In genomic region chr3:16510620-16511319, GRCh38 we compare ENCODE assay signal across 9 cellular contexts. TPM values are rescaled to one million over a fixed set of nuclear protein-coding genes. Genes with fewer than 3 reads are reported as not detected.
DNase-seq lines count a peak whose midpoint lies in the region; ATAC-seq and TF ChIP-seq lines count a peak whose summit lies in the region.
"Had no signal": no experiment of that assay in that cellular context is flagged by ENCODE, and none has a peak within 500 bp of the region (broad histone marks: within the 10 kb centered on the region; RNA-seq: fewer than 3 reads in every experiment).

No MANE protein-coding gene starts in this region.

- no peaks in the 10 kb centered on the region for H3K27me3 Mint-ChIP-seq in activated T-cell treated with anti-CD3 and anti-CD28 coated beads, Interleukin-2, amount 50 U/mL, for 72 hours (ENCODE audit: low read depth)
- H3K27me3 Mint-ChIP-seq in endothelial cell (ENCODE audit: unreplicated experiment), result peaks cover 12% of the 10 kb centered on the region

- H3K9me3 Mint-ChIP-seq in activated T-cell treated with anti-CD3 and anti-CD28 coated beads, Interleukin-2, amount 50 U/mL, for 72 hours, result peaks cover 0 to 3% of the 10 kb centered on the region in 2 donors
- no peaks in the 10 kb centered on the region for H3K9me3 Mint-ChIP-seq in endothelial cell (ENCODE audit: unreplicated experiment)

- H3K4me3 ChIP-seq in suprapubic skin, result no peak overlapping the region

- peak overlapping the region; percentile 35 for H3K27ac Mint-ChIP-seq in activated T-cell treated with anti-CD3 and anti-CD28 coated beads, Interleukin-2, amount 50 U/mL, for 72 hours
- H3K27ac Mint-ChIP-seq in endothelial cell (ENCODE audit: unreplicated experiment), result no peak overlapping the region

- TF ChIP-seq EP300 in suprapubic skin (IDR thresholded peaks at IDR 0.05), result no peak

- TF ChIP-seq POLR2A in suprapubic skin (IDR thresholded peaks at IDR 0.05), result no peak

- TF ChIP-seq CTCF in endothelial cell (IDR thresholded peaks at IDR 0.05; ENCODE audit: unreplicated experiment), result no peak
- no peak for TF ChIP-seq CTCF in suprapubic skin (IDR thresholded peaks at IDR 0.05)

- peak overlapping the region; percentile 34 for H3K27ac ChIP-seq in suprapubic skin

- H3K36me3 Mint-ChIP-seq in activated T-cell treated with anti-CD3 and anti-CD28 coated beads, Interleukin-2, amount 50 U/mL, for 72 hours (ENCODE audit: insufficient read depth in 2 of 2), result peaks cover 15 to 19% of the 10 kb centered on the region in 2 donors
- H3K36me3 Mint-ChIP-seq in endothelial cell (ENCODE audit: low read depth, unreplicated experiment), result peaks cover 10% of the 10 kb centered on the region

- no peaks in the 10 kb centered on the region for H3K9me3 ChIP-seq in suprapubic skin

- peaks cover 34% of the 10 kb centered on the region for H3K4me1 ChIP-seq in suprapubic skin

- no peaks in the 10 kb centered on the region for H3K36me3 ChIP-seq in suprapubic skin

- H3K4me3 Mint-ChIP-seq in activated T-cell treated with anti-CD3 and anti-CD28 coated beads, Interleukin-2, amount 50 U/mL, for 72 hours, result peak overlapping the region; percentile 75 to 98
- peak overlapping the region; percentile 96 for H3K4me3 Mint-ChIP-seq in endothelial cell (ENCODE audit: unreplicated experiment)

- 92% methylated on average over 3 of the region's 3 CpGs for WGBS in suprapubic skin

- DNase-seq in activated T-cell treated with anti-CD3 and anti-CD28 coated beads, Interleukin-2, amount 50 U/mL, for 72 hours, result peak in 1 of 2 donors; percentile 51
- DNase-seq in activated T-cell treated with anti-CD3 and anti-CD28 coated beads, Interleukin-2, amount 50 U/mL, for 48 hours, result no peak
- DNase-seq in endothelial cell (ENCODE audit: low spot score), result no peak
- DNase-seq in suprapubic skin (ENCODE audit: low spot score in 2 of 2), result no peak
- no peak for DNase-seq in GF-D8 (lab: John Stamatoyannopoulos, UW)
- DNase-seq in NCI-H510A (lab: John Stamatoyannopoulos, UW), result no peak
- DNase-seq: glutamatergic neuron had no signal

- ATAC-seq in activated T-cell treated with anti-CD3 and anti-CD28 coated beads, Interleukin-2, amount 50 U/mL, for 72 hours (replicated peaks in 1 of 2), result peak; percentile 25 to 27
- ATAC-seq in HG03460 (IDR thresholded peaks at IDR 0.05; ENCODE audit: unreplicated experiment) (peak; percentile 11), GM21526 (IDR thresholded peaks at IDR 0.05; ENCODE audit: low FRiP score, unreplicated experiment) (no peak)

- peaks cover 74% of the 10 kb centered on the region for H3K4me1 Mint-ChIP-seq in activated T-cell treated with anti-CD3 and anti-CD28 coated beads, Interleukin-2, amount 50 U/mL, for 72 hours (ENCODE audit: low read depth)
- peaks cover 45% of the 10 kb centered on the region for H3K4me1 Mint-ChIP-seq in endothelial cell (ENCODE audit: unreplicated experiment)

- H3K27me3 ChIP-seq in suprapubic skin, result no peaks in the 10 kb centered on the region

RNA-seq across cellular contexts. Expression of gene RFTN1, which starts 2.7 kb away (rescaled TPM):
- 100 to 1,000 TPM; 128 to 132 TPM for total RNA-seq in activated T-cell treated with anti-CD3 and anti-CD28 coated beads, Interleukin-2, amount 50 U/mL, for 72 hours
- total RNA-seq in endothelial cell (ENCODE audit: unreplicated experiment) (41.8 TPM), suprapubic skin (10 to 100 TPM; 10.3 to 26.9 (median 22.3) TPM)
